ENCODE assay signal across 8 cellular contexts in genomic region chr12:6532051-6532926, GRCh38. TPM values are rescaled to one million over a fixed set of nuclear protein-coding genes. Genes with fewer than 3 reads are reported as not detected.
DNase-seq lines count a peak whose midpoint lies in the region; ATAC-seq and TF ChIP-seq lines count a peak whose summit lies in the region.

No MANE protein-coding gene starts in this region.

- H3K4me1 ChIP-seq in DOHH2 (ENCODE audit: control insufficient read depth, low read length): peaks cover 42% of the 10 kb centered on the region
- H3K4me1 ChIP-seq in RWPE2 (ENCODE audit: insufficient read depth, poor library complexity, severe bottlenecking): peaks cover 18% of the 10 kb centered on the region
- peaks cover 29% of the 10 kb centered on the region for H3K4me1 ChIP-seq in neural progenitor cell
- peaks cover 44% of the 10 kb centered on the region for H3K4me1 ChIP-seq in stomach smooth muscle (ENCODE audit: control insufficient read depth, insufficient read depth, low read length)

- peak overlapping the region; percentile 89 for H3K4me2 ChIP-seq in DOHH2 (ENCODE audit: low read length)
- H3K4me2 ChIP-seq in neural progenitor cell: peak overlapping the region; percentile 99

- H3F3A ChIP-seq in DOHH2 (ENCODE audit: control insufficient read depth, insufficient read depth) (peaks cover 62% of the 10 kb centered on the region), neural progenitor cell (ENCODE audit: low read depth) (peaks cover 73% of the 10 kb centered on the region)

- H3K4me3 ChIP-seq in DOHH2 (ENCODE audit: low read length) (peak overlapping the region; percentile 88), RWPE2 (ENCODE audit: severe bottlenecking) (peak overlapping the region; percentile 87), fibroblast of the aortic adventitia (ENCODE audit: low read depth, low read length) (peak overlapping the region; percentile 70), neural progenitor cell (peak overlapping the region; percentile 89), stomach smooth muscle (ENCODE audit: low read length in 2 of 2) (peak overlapping the region; percentile 80 to 92)

- H3K27ac Mint-ChIP-seq in neural progenitor cell: peak overlapping the region; percentile 93

- peaks cover 14% of the 10 kb centered on the region for H3K27me3 Mint-ChIP-seq in neural progenitor cell (ENCODE audit: insufficient read depth, low read depth)

- H3K9me3 ChIP-seq in DOHH2 (ENCODE audit: control insufficient read depth, insufficient read depth, low read length) (no peaks in the 10 kb centered on the region), RWPE2 (ENCODE audit: severe bottlenecking) (no peaks in the 10 kb centered on the region), neural progenitor cell (ENCODE audit: low read depth) (no peaks in the 10 kb centered on the region), stomach smooth muscle (ENCODE audit: control insufficient read depth in 2 of 2, low read length in 2 of 2) (no peaks in the 10 kb centered on the region)

- peak; percentile 53 for ATAC-seq in RWPE2 (ENCODE audit: low read depth)
- no peak for ATAC-seq in GM19455 (IDR thresholded peaks at IDR 0.05; ENCODE audit: unreplicated experiment)

- no peaks in the 10 kb centered on the region for H3K9me2 ChIP-seq in DOHH2 (replicated peaks; ENCODE audit: control insufficient read depth, low read length)

- H3K79me2 ChIP-seq in DOHH2 (ENCODE audit: control insufficient read depth, low read length): peaks cover 54% of the 10 kb centered on the region
- H3K79me2 ChIP-seq in neural progenitor cell (ENCODE audit: low read depth): peaks cover 53% of the 10 kb centered on the region

- DNase-seq in HT-29 (ENCODE audit: low spot score): peak; percentile 86
- peak; percentile 93 for DNase-seq in RWPE2 (ENCODE audit: low spot score)
- peak; percentile 80 for DNase-seq in activated T-helper 9 cell treated with anti-CD3 and anti-CD28 coated beads, Interleukin-2, amount 50 U/mL, for 16 hours (ENCODE audit: low read depth)
- DNase-seq in fibroblast of the aortic adventitia (ENCODE audit: low read depth): peak; percentile 94
- peak; percentile 82 for DNase-seq in neural progenitor cell (ENCODE audit: low spot score)

- TF ChIP-seq CTCF in DOHH2 (IDR thresholded peaks at IDR 0.05; ENCODE audit: low read depth, low read length, poor library complexity, severe bottlenecking) (no peak), RWPE2 (IDR thresholded peaks at IDR 0.05; ENCODE audit: poor library complexity, severe bottlenecking) (no peak), fibroblast of the aortic adventitia (IDR thresholded peaks at IDR 0.05; ENCODE audit: insufficient read depth, low read length) (no peak), neural progenitor cell (IDR thresholded peaks at IDR 0.05) (no peak)

- peaks cover 13% of the 10 kb centered on the region for H4K20me1 ChIP-seq in DOHH2 (ENCODE audit: control insufficient read depth, insufficient read depth, low read depth, low read length)
- H4K20me1 ChIP-seq in neural progenitor cell (ENCODE audit: low read depth): peaks cover 39% of the 10 kb centered on the region

- peaks cover 96% of the 10 kb centered on the region for H3K36me3 ChIP-seq in DOHH2 (ENCODE audit: control insufficient read depth, low read length)
- peaks cover 74% of the 10 kb centered on the region for H3K36me3 ChIP-seq in RWPE2 (ENCODE audit: low read depth)
- H3K36me3 ChIP-seq in neural progenitor cell: peaks cover 10% of the 10 kb centered on the region
- H3K36me3 ChIP-seq in stomach smooth muscle (ENCODE audit: control insufficient read depth in 2 of 2, insufficient read depth in 2 of 2, low read length in 2 of 2): peaks cover 37 to 44% of the 10 kb centered on the region in 2 donors

- no peak overlapping the region for H2AFZ ChIP-seq in neural progenitor cell (replicated peaks)

- no peaks in the 10 kb centered on the region for H3K9me3 Mint-ChIP-seq in neural progenitor cell

- H3K9ac ChIP-seq in neural progenitor cell: no peak overlapping the region
- H3K9ac ChIP-seq in stomach smooth muscle (ENCODE audit: low read length in 2 of 2): peak overlapping the region; percentile 79 to 93

- peak overlapping the region; percentile 95 for H3K4me3 Mint-ChIP-seq in neural progenitor cell

- peaks cover 46% of the 10 kb centered on the region for H3K4me1 Mint-ChIP-seq in neural progenitor cell

- H3K36me3 Mint-ChIP-seq in neural progenitor cell: peaks cover 35% of the 10 kb centered on the region

- H3K27me3 ChIP-seq in DOHH2 (ENCODE audit: control insufficient read depth, low read length) (no peaks in the 10 kb centered on the region), RWPE2 (ENCODE audit: insufficient read depth, poor library complexity, severe bottlenecking) (no peaks in the 10 kb centered on the region), neural progenitor cell (no peaks in the 10 kb centered on the region), stomach smooth muscle (ENCODE audit: control insufficient read depth in 1 of 2, insufficient read depth in 2 of 2, low read length in 2 of 2) (no peaks in the 10 kb centered on the region)

- peak overlapping the region; percentile 97 for H3K27ac ChIP-seq in DOHH2 (ENCODE audit: low read depth, low read length)
- peak overlapping the region; percentile 98 for H3K27ac ChIP-seq in RWPE2 (ENCODE audit: poor library complexity, severe bottlenecking)
- peak overlapping the region; percentile 85 for H3K27ac ChIP-seq in neural progenitor cell
- H3K27ac ChIP-seq in stomach smooth muscle (ENCODE audit: low read length): peak overlapping the region; percentile 93

RNA-seq across cellular contexts. Expression of gene GAPDH, which starts 2.0 kb away (rescaled TPM):
- total RNA-seq in HT-29 (2014; rRNA removed; shearing (Covaris generic)): 6,490 and 6,870 TPM in 2 replicates
- total RNA-seq in fibroblast of the aortic adventitia (ENCODE audit: low replicate concordance) (1,521 and 5,776 TPM in 2 replicates), neural progenitor cell (ENCODE audit: low replicate concordance) (3,866 and 6,177 TPM in 2 replicates)

RNA-seq across cellular contexts. Expression of gene IFFO1, which starts 23.6 kb away (rescaled TPM):
- total RNA-seq in HT-29 (2014; rRNA removed; shearing (Covaris generic)): 0.37 and 0.41 TPM in 2 replicates
- 12.7 and 17.2 TPM in 2 replicates for total RNA-seq in fibroblast of the aortic adventitia (ENCODE audit: low replicate concordance)
- 9.9 and 21.1 TPM in 2 replicates for total RNA-seq in neural progenitor cell (ENCODE audit: low replicate concordance)

RNA-seq across cellular contexts. Expression of gene NOP2, which starts 35.8 kb away (rescaled TPM):
- total RNA-seq in HT-29 (2014; rRNA removed; shearing (Covaris generic)): 73.5 and 74.9 TPM in 2 replicates
- total RNA-seq in fibroblast of the aortic adventitia (ENCODE audit: low replicate concordance) (24.0 and 54.6 TPM in 2 replicates), neural progenitor cell (ENCODE audit: low replicate concordance) (43.8 and 47.8 TPM in 2 replicates)

RNA-seq across cellular contexts. Expression of gene NCAPD2, which starts 38.4 kb away (rescaled TPM):
- total RNA-seq in HT-29 (2014; rRNA removed; shearing (Covaris generic)): 115 and 141 TPM in 2 replicates
- total RNA-seq in fibroblast of the aortic adventitia (ENCODE audit: low replicate concordance): 43.1 and 45.1 TPM in 2 replicates
- total RNA-seq in neural progenitor cell (ENCODE audit: low replicate concordance): 113 and 120 TPM in 2 replicates

RNA-seq across cellular contexts. Expression of gene MRPL51, which starts 39.2 kb away (rescaled TPM):
- total RNA-seq in HT-29 (2014; rRNA removed; shearing (Covaris generic)): 144 and 147 TPM in 2 replicates
- 113 and 167 TPM in 2 replicates for total RNA-seq in fibroblast of the aortic adventitia (ENCODE audit: low replicate concordance)
- total RNA-seq in neural progenitor cell (ENCODE audit: low replicate concordance): 95.2 and 143 TPM in 2 replicates
